ENCODE assay signal across 1 cellular context in genomic region chrX:71100581-71101505, GRCh38.
TF ChIP-seq lines count a peak whose summit lies in the region.

No MANE protein-coding gene starts in this region.

TF ChIP-seq in HEK293, 187 proteins besides CTCF, POLR2A, EP300 and RAD21 (continued from another document):
- TF ChIP-seq ZNF670 (tag by site-specific recombination; IDR thresholded peaks at IDR 0.05; ENCODE audit: low read depth) (no peak), ZNF529 (tag by site-specific recombination; IDR thresholded peaks at IDR 0.05; ENCODE audit: insufficient replicate concordance) (no peak), ZBTB1 (tag by site-specific recombination; IDR thresholded peaks at IDR 0.05) (no peak), ZNF394 (tag by site-specific recombination; IDR thresholded peaks at IDR 0.05; ENCODE audit: borderline replicate concordance) (no peak), BCL11A (tag by site-specific recombination; IDR thresholded peaks at IDR 0.05; ENCODE audit: low read depth) (no peak), OVOL3 (tag by site-specific recombination; IDR thresholded peaks at IDR 0.05) (no peak)
- TF ChIP-seq, protein P1, sequence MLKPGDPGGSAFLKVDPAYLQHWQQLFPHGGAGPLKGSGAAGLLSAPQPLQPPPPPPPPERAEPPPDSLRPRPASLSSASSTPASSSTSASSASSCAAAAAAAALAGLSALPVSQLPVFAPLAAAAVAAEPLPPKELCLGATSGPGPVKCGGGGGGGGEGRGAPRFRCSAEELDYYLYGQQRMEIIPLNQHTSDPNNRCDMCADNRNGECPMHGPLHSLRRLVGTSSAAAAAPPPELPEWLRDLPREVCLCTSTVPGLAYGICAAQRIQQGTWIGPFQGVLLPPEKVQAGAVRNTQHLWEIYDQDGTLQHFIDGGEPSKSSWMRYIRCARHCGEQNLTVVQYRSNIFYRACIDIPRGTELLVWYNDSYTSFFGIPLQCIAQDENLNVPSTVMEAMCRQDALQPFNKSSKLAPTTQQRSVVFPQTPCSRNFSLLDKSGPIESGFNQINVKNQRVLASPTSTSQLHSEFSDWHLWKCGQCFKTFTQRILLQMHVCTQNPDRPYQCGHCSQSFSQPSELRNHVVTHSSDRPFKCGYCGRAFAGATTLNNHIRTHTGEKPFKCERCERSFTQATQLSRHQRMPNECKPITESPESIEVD (tag by site-specific recombination; IDR thresholded peaks at IDR 0.05), result no peak
